ENCODE assay signal across 8 cellular contexts in genomic region chr22:50314455-50315288, GRCh38. TPM values are rescaled to one million over a fixed set of nuclear protein-coding genes. Genes with fewer than 3 reads are reported as not detected.
DNase-seq lines count a peak whose midpoint lies in the region; ATAC-seq and TF ChIP-seq lines count a peak whose summit lies in the region.

No MANE protein-coding gene starts in this region.

- no peaks in the 10 kb centered on the region for H3K36me3 Mint-ChIP-seq in CD4-positive, CD25-positive, alpha-beta regulatory T cell
- H3K36me3 Mint-ChIP-seq in activated CD4-positive, alpha-beta T cell treated with anti-CD3 and anti-CD28 coated beads for 36 hours (ENCODE audit: low read depth): no peaks in the 10 kb centered on the region
- H3K36me3 Mint-ChIP-seq in progenitor cell of endocrine pancreas (ENCODE audit: insufficient read depth): peaks cover 6% of the 10 kb centered on the region

- no peaks in the 10 kb centered on the region for H3K36me3 ChIP-seq in CD4-positive, CD25-positive, alpha-beta regulatory T cell (ENCODE audit: control insufficient read depth, insufficient read depth, low read length)

- H3K4me3 Mint-ChIP-seq in CD4-positive, CD25-positive, alpha-beta regulatory T cell: peak overlapping the region; percentile 82 to 94 (median 85)
- H3K4me3 Mint-ChIP-seq in activated CD4-positive, alpha-beta T cell treated with anti-CD3 and anti-CD28 coated beads for 36 hours: peak overlapping the region; percentile 76
- no peak overlapping the region for H3K4me3 Mint-ChIP-seq in progenitor cell of endocrine pancreas (ENCODE audit: low read depth)

- POLR2A ChIA-PET in activated CD4-positive, alpha-beta T cell treated with anti-CD3 and anti-CD28 coated beads for 36 hours (lab: Charles Lee): no interaction called here

- CTCF ChIA-PET in activated CD4-positive, alpha-beta T cell treated with anti-CD3 and anti-CD28 coated beads for 36 hours (lab: Charles Lee): interaction anchor here (0.5 to 0.6 kb wide), 3 partner anchors 179 to 983 kb away, joined by 3 to 4 read pairs (median 3); no protein-coding TSS in a partner anchor

- no peaks in the 10 kb centered on the region for H3K9me3 ChIP-seq in CD4-positive, CD25-positive, alpha-beta regulatory T cell (ENCODE audit: control insufficient read depth in 2 of 2, low read length in 2 of 2)

- H3K4me3 ChIP-seq in CD4-positive, CD25-positive, alpha-beta regulatory T cell (ENCODE audit: low read depth, low read length): peak overlapping the region; percentile 32

- H3K4me1 Mint-ChIP-seq in CD4-positive, CD25-positive, alpha-beta regulatory T cell: peaks cover 0 to 20% (median 10%) of the 10 kb centered on the region in 4 donors
- peaks cover 16% of the 10 kb centered on the region for H3K4me1 Mint-ChIP-seq in activated CD4-positive, alpha-beta T cell treated with anti-CD3 and anti-CD28 coated beads for 36 hours
- no peaks in the 10 kb centered on the region for H3K4me1 Mint-ChIP-seq in progenitor cell of endocrine pancreas (ENCODE audit: low read depth)

- no peak for TF ChIP-seq POLR2A in erythroblast (IDR thresholded peaks at IDR 0.05; ENCODE audit: low read length)

- DNase-seq in CD4-positive, CD25-positive, alpha-beta regulatory T cell: peak; percentile 34 to 91 (median 67)
- DNase-seq in activated CD4-positive, alpha-beta T cell treated with anti-CD3 and anti-CD28 coated beads for 36 hours: peak; percentile 88
- DNase-seq in erythroblast (lab: John Stamatoyannopoulos, UW) (peak; percentile 47 to 50), progenitor cell of endocrine pancreas (ENCODE audit: low spot score, unreplicated experiment) (no peak), HuH-7 (ENCODE audit: low spot score) (no peak)
- peak; percentile 78 for DNase-seq in stimulated activated CD4-positive, alpha-beta T cell treated with anti-CD3 and anti-CD28 coated beads, Interleukin-4, amount 100 ng/mL, for 24 hours

- H3K4me1 ChIP-seq in CD4-positive, CD25-positive, alpha-beta regulatory T cell (ENCODE audit: control insufficient read depth, insufficient read depth, low read length, poor library complexity, severe bottlenecking): peaks cover 18% of the 10 kb centered on the region

- intact Hi-C loops in activated CD4-positive, alpha-beta T cell treated with anti-CD3 and anti-CD28 coated beads for 36 hours (cut with DNase I, micrococcal nuclease): loop anchor here in 1 of 2 experiments (1.0 to 2.0 kb wide), 2 partner anchors 28 to 63 kb away; partner anchors contain the start of genes HDAC10 and PPP6R2

- H3K27me3 ChIP-seq in CD4-positive, CD25-positive, alpha-beta regulatory T cell (ENCODE audit: control insufficient read depth, insufficient read depth, low read length): no peaks in the 10 kb centered on the region

- TF ChIP-seq CTCF in progenitor cell of endocrine pancreas (IDR thresholded peaks at IDR 0.05; ENCODE audit: unreplicated experiment): no peak

- no peaks in the 10 kb centered on the region for H3K9me3 Mint-ChIP-seq in CD4-positive, CD25-positive, alpha-beta regulatory T cell
- H3K9me3 Mint-ChIP-seq in activated CD4-positive, alpha-beta T cell treated with anti-CD3 and anti-CD28 coated beads for 36 hours (ENCODE audit: low read depth): no peaks in the 10 kb centered on the region
- H3K9me3 Mint-ChIP-seq in progenitor cell of endocrine pancreas (ENCODE audit: low read depth): no peaks in the 10 kb centered on the region

- peak overlapping the region; percentile 78 to 97 (median 93) for H3K27ac Mint-ChIP-seq in CD4-positive, CD25-positive, alpha-beta regulatory T cell
- peak overlapping the region; percentile 92 for H3K27ac Mint-ChIP-seq in activated CD4-positive, alpha-beta T cell treated with anti-CD3 and anti-CD28 coated beads for 36 hours
- no peak overlapping the region for H3K27ac Mint-ChIP-seq in progenitor cell of endocrine pancreas

- peak; percentile 87 to 89 for ATAC-seq in CD4-positive, CD25-positive, alpha-beta regulatory T cell (ENCODE audit: low read depth in 2 of 2)
- ATAC-seq in GM19455 (IDR thresholded peaks at IDR 0.05; ENCODE audit: unreplicated experiment) (peak; percentile 65), HG03571 (IDR thresholded peaks at IDR 0.05; ENCODE audit: unreplicated experiment) (peak; percentile 65)
- peak; percentile 96 for ATAC-seq in activated CD4-positive, alpha-beta T cell treated with anti-CD3 and anti-CD28 coated beads for 36 hours

- H3K27me3 Mint-ChIP-seq in CD4-positive, CD25-positive, alpha-beta regulatory T cell: no peaks in the 10 kb centered on the region
- no peaks in the 10 kb centered on the region for H3K27me3 Mint-ChIP-seq in activated CD4-positive, alpha-beta T cell treated with anti-CD3 and anti-CD28 coated beads for 36 hours
- peaks cover 3% of the 10 kb centered on the region for H3K27me3 Mint-ChIP-seq in progenitor cell of endocrine pancreas

- H3K27ac ChIP-seq in CD4-positive, CD25-positive, alpha-beta regulatory T cell (ENCODE audit: insufficient read depth, low read length, poor library complexity, severe bottlenecking): peak overlapping the region; percentile 61

RNA-seq across cellular contexts. Expression of gene PLXNB2, which starts 7.2 kb away (rescaled TPM):
- total RNA-seq in CD4-positive, CD25-positive, alpha-beta regulatory T cell: 3.7 TPM
- polyA plus RNA-seq in CD4-positive, CD25-positive, alpha-beta regulatory T cell: under 1 TPM in 3 of 4 donors, not detected in 1; 0.36 to 0.67 (median 0.42) TPM
- total RNA-seq in activated CD4-positive, alpha-beta T cell treated with anti-CD3 and anti-CD28 coated beads for 36 hours: 1 to 10 TPM; 5.5 to 6.3 TPM
- 178 and 182 TPM in 2 replicates for total RNA-seq in progenitor cell of endocrine pancreas

RNA-seq across cellular contexts. Expression of gene DENND6B, which starts 12.1 kb away (rescaled TPM):
- total RNA-seq in CD4-positive, CD25-positive, alpha-beta regulatory T cell: 2.1 TPM
- polyA plus RNA-seq in CD4-positive, CD25-positive, alpha-beta regulatory T cell: under 1 TPM; 0.48 to 0.69 (median 0.53) TPM
- total RNA-seq in activated CD4-positive, alpha-beta T cell treated with anti-CD3 and anti-CD28 coated beads for 36 hours: 1 to 10 TPM; 2.8 TPM
- 35.1 and 36.4 TPM in 2 replicates for total RNA-seq in progenitor cell of endocrine pancreas

RNA-seq across cellular contexts. Expression of gene PPP6R2, which starts 28.5 kb away (rescaled TPM):
- total RNA-seq in CD4-positive, CD25-positive, alpha-beta regulatory T cell: 85.7 TPM
- 10 to 100 TPM; 15.9 to 19.4 (median 17.2) TPM for polyA plus RNA-seq in CD4-positive, CD25-positive, alpha-beta regulatory T cell
- total RNA-seq in activated CD4-positive, alpha-beta T cell treated with anti-CD3 and anti-CD28 coated beads for 36 hours: 10 to 100 TPM; 37.3 to 39.5 TPM
- total RNA-seq in progenitor cell of endocrine pancreas: 85.7 and 87.9 TPM in 2 replicates

RNA-seq across cellular contexts. Expression of gene MAPK11, which starts 44.5 kb away (rescaled TPM):
- 9.3 TPM for total RNA-seq in CD4-positive, CD25-positive, alpha-beta regulatory T cell
- under 1 TPM; 0.10 to 0.52 (median 0.21) TPM for polyA plus RNA-seq in CD4-positive, CD25-positive, alpha-beta regulatory T cell
- total RNA-seq in activated CD4-positive, alpha-beta T cell treated with anti-CD3 and anti-CD28 coated beads for 36 hours: 10 to 100 TPM; 11.6 to 13.6 TPM
- 2.3 and 2.7 TPM in 2 replicates for total RNA-seq in progenitor cell of endocrine pancreas

RNA-seq across cellular contexts. Expression of gene MAPK12, which starts 53.2 kb away (rescaled TPM):
- 2.0 TPM for total RNA-seq in CD4-positive, CD25-positive, alpha-beta regulatory T cell
- polyA plus RNA-seq in CD4-positive, CD25-positive, alpha-beta regulatory T cell: under 1 TPM in 2 of 4 donors, not detected in 2; 0.03 to 0.05 TPM
- total RNA-seq in activated CD4-positive, alpha-beta T cell treated with anti-CD3 and anti-CD28 coated beads for 36 hours: 1 to 10 TPM; 5.4 to 8.1 TPM
- total RNA-seq in progenitor cell of endocrine pancreas: 53.7 and 54.6 TPM in 2 replicates

Comparison
In these comparisons a context has a peak if more than half of its experiments do, and no peak if none do; other contexts are left out.
1. DNase-seq: peak in CD4-positive, CD25-positive, alpha-beta regulatory T cell (3 of 3), activated CD4-positive, alpha-beta T cell treated with anti-CD3 and anti-CD28 coated beads for 36 hours (single experiment), erythroblast (2 of 2) and stimulated activated CD4-positive, alpha-beta T cell treated with anti-CD3 and anti-CD28 coated beads, Interleukin-4, amount 100 ng/mL, for 24 hours (single experiment); none in progenitor cell of endocrine pancreas (single experiment) and HuH-7 (single experiment).
2. RNA of gene PLXNB2, which starts 7.2 kb away (total RNA-seq): 178 to 182 TPM in progenitor cell of endocrine pancreas; 5.5 to 6.3 TPM in activated CD4-positive, alpha-beta T cell treated with anti-CD3 and anti-CD28 coated beads for 36 hours and 3.7 TPM in CD4-positive, CD25-positive, alpha-beta regulatory T cell (single experiment); every median in the first group is over 10 times any median in the second.
3. Peak in every context shown above with its lines, with median percentiles within 50 percentile points of each other: ATAC-seq.